In the genomic region with DNA sequence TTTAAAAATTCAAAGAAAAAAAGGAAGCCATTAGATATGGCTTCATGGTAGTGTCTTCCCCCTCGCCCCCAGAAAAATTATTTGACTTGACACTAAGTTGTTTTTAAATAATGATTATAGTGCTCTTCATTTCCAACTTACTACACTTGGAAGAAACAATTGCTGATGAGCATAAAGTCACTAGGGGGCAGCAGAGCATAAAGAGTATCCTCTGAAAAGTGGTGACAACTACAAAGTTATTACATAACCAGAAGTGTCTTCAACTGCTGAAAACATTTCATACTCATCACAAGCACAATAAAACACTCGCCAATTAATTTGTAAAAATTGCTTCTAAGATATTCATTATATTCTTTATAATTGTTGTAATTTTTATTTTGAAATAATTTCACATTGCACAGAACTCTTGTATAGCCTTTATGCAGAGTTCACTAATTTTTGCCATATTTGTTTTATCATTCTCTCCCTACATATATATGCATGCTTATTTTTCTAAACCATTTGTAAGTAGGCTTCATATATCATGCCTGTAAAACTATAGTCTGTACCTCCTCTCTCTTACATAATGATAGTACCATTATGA, we compare ENCODE assay signal across 8 cellular contexts. TPM values are rescaled to one million over a fixed set of nuclear protein-coding genes. Genes with fewer than 3 reads are reported as not detected.
DNase-seq lines count a peak whose midpoint lies in the region; ATAC-seq and TF ChIP-seq lines count a peak whose summit lies in the region.

No MANE protein-coding gene starts in this region.

- H3K27me3 Mint-ChIP-seq in Caco-2 (ENCODE audit: insufficient read depth, unreplicated experiment) (no peaks in the 10 kb centered on the region), brain (peaks cover 4% of the 10 kb centered on the region)

- no peaks in the 10 kb centered on the region for H3K9me3 Mint-ChIP-seq in Caco-2 (ENCODE audit: unreplicated experiment)
- peaks cover 0 to 7% (median 2%) of the 10 kb centered on the region in 5 experiments for H3K9me3 Mint-ChIP-seq in brain

- intact Hi-C loops in Caco-2 (cut with micrococcal nuclease; ENCODE audit: unreplicated experiment): loop anchor here (1.0 to 5.0 kb wide), 3 partner anchors 46 to 117 kb away; no protein-coding TSS in a partner anchor

- no peaks in the 10 kb centered on the region for H3K36me3 ChIP-seq in Caco-2 (ENCODE audit: control insufficient read depth, insufficient read depth, low read length)

- CTCF ChIA-PET in Caco-2 (lab: Charles Lee): interaction anchor here (0.6 to 2.5 kb wide), 2 partner anchors 84 to 91 kb away, joined by 4 to 9 read pairs; no protein-coding TSS in a partner anchor

- peaks cover 15% of the 10 kb centered on the region for H3K4me1 ChIP-seq in Caco-2

- no TSS peak for BruUV-seq in Caco-2 (replicated peaks; lab: Mats Ljungman, UMichigan)

- H3K27ac Mint-ChIP-seq in Caco-2 (ENCODE audit: unreplicated experiment) (no peak overlapping the region), brain (no peak overlapping the region)

- H3K4me1 Mint-ChIP-seq in Caco-2 (ENCODE audit: low read depth, unreplicated experiment) (peaks cover 20% of the 10 kb centered on the region), brain (no peaks in the 10 kb centered on the region)

- H3K36me3 Mint-ChIP-seq in Caco-2 (ENCODE audit: insufficient read depth, unreplicated experiment) (peaks cover 10% of the 10 kb centered on the region), brain (peaks cover 16% of the 10 kb centered on the region)

- peak; percentile 71 to 83 for DNase-seq in Caco-2
- peak; percentile 61 for DNase-seq in NCI-H1105 (lab: John Stamatoyannopoulos, UW)
- peak; percentile 70 for DNase-seq in SKM-1 treated with dmso at 0.1 percent for 144 hours (lab: John Stamatoyannopoulos, UW; ENCODE audit: unreplicated experiment)
- peak; percentile 57 for DNase-seq in iPS-NIHi7 (ENCODE audit: extremely low spot score)
- peak; percentile 61 for DNase-seq in stimulated activated CD4-positive, alpha-beta T cell treated with anti-CD3 and anti-CD28 coated beads, Interleukin-15, amount 100 ng/mL, for 24 hours

- no peaks in the 10 kb centered on the region for H3K9me3 ChIP-seq in Caco-2

- no peaks in the 10 kb centered on the region for H3K27me3 ChIP-seq in Caco-2 (replicated peaks; ENCODE audit: control insufficient read depth, insufficient read depth, low read length)

- TF ChIP-seq CTCF in Caco-2 (IDR thresholded peaks at IDR 0.05; ENCODE audit: insufficient read depth in 1 of 2, low read depth in 1 of 2, low read length in 1 of 2, severe bottlenecking in 1 of 2, unreplicated experiment in 1 of 2) (peak; percentile 83 to 88), brain (conservative IDR thresholded peaks at IDR 0.05) (peak; percentile 92 to 94)

- H3K4me3 Mint-ChIP-seq in Caco-2 (ENCODE audit: unreplicated experiment) (no peak overlapping the region), brain (no peak overlapping the region)

- H3K4me3 ChIP-seq in Caco-2 (ENCODE audit: low read depth, low read length): no peak overlapping the region

- POLR2A ChIA-PET in Caco-2 (lab: Charles Lee): no interaction called here

- ATAC-seq in GM21528 (IDR thresholded peaks at IDR 0.05; ENCODE audit: low FRiP score, unreplicated experiment) (peak; percentile 72), GM21526 (IDR thresholded peaks at IDR 0.05; ENCODE audit: low FRiP score, unreplicated experiment) (no peak)

RNA-seq across cellular contexts. Expression of a gene that starts 54.9 kb away (rescaled TPM):
- 36.1 and 38.0 TPM in 2 replicates for total RNA-seq in Caco-2 (2022)
- 14.0 TPM for polyA plus RNA-seq in brain (ENCODE audit: insufficient read depth, low read depth, low replicate concordance)
